Comparison of ENCODE assay signal across 8 cellular contexts in genomic region chr17:80826955-80827645, GRCh38.
DNase-seq lines count a peak whose midpoint lies in the region; ATAC-seq and TF ChIP-seq lines count a peak whose summit lies in the region.

No MANE protein-coding gene starts in this region.

- intact Hi-C loops in left ventricle myocardium inferior (cut with micrococcal nuclease) = no loop called here

- DNase-seq in 8988T (peak; percentile 49), HFF-Myc (ENCODE audit: extremely low read depth, low read depth) (peak; percentile 79), left ventricle myocardium inferior (no peak), D341Med (ENCODE audit: low spot score) (no peak)
- DNase-seq in activated gamma-delta T cell treated with anti-CD3 and anti-CD28 coated beads, Interleukin-2, amount 50 U/mL, for 16 hours (ENCODE audit: low read depth) = peak; percentile 16

- ATAC-seq in HG02678 (IDR thresholded peaks at IDR 0.05; ENCODE audit: unreplicated experiment) (no peak), GM18873 (IDR thresholded peaks at IDR 0.05; ENCODE audit: low FRiP score, unreplicated experiment) (no peak)

- TF ChIP-seq CTCF in HFF-Myc (IDR thresholded peaks at IDR 0.05; ENCODE audit: low read depth, low read length, missing control alignments) (no peak), left ventricle myocardium inferior (IDR thresholded peaks at IDR 0.05; ENCODE audit: borderline replicate concordance) (no peak)

- H3K27me3 ChIP-seq in left ventricle myocardium inferior (ENCODE audit: low read depth) = no peaks in the 10 kb centered on the region
- no peaks in the 10 kb centered on the region for H3K27me3 ChIP-seq in skeletal muscle tissue (ENCODE audit: control insufficient read depth in 3 of 3, insufficient read depth in 3 of 3, low read length in 3 of 3)

- H3K9me3 ChIP-seq in left ventricle myocardium inferior (replicated peaks) = no peaks in the 10 kb centered on the region
- no peaks in the 10 kb centered on the region for H3K9me3 ChIP-seq in skeletal muscle tissue (ENCODE audit: control insufficient read depth in 3 of 3, low read length in 3 of 3)

- H3K4me3 ChIP-seq in HFF-Myc (replicated peaks; ENCODE audit: low read depth, low read length) (no peak overlapping the region), left ventricle myocardium inferior (no peak overlapping the region), skeletal muscle tissue (ENCODE audit: low read length in 3 of 3) (peak overlapping the region; percentile 32 to 68 (median 56))

- H3K4me1 ChIP-seq in left ventricle myocardium inferior (peaks cover 4% of the 10 kb centered on the region), skeletal muscle tissue (ENCODE audit: control insufficient read depth in 3 of 3, insufficient read depth in 3 of 3, low read length in 3 of 3) (peaks cover 20 to 35% (median 22%) of the 10 kb centered on the region in 3 donors)

- H3K9ac ChIP-seq in skeletal muscle tissue (ENCODE audit: low read depth in 1 of 3, low read length in 3 of 3) = peak overlapping the region; percentile 60 to 83 (median 72)

- peak overlapping the region; percentile 15 for H3K27ac ChIP-seq in left ventricle myocardium inferior (replicated peaks)
- H3K27ac ChIP-seq in skeletal muscle tissue (ENCODE audit: low read depth, low read length) = peak overlapping the region; percentile 94

- peaks cover 34% of the 10 kb centered on the region for H3K36me3 ChIP-seq in left ventricle myocardium inferior
- peaks cover 9 to 15% (median 14%) of the 10 kb centered on the region in 3 donors for H3K36me3 ChIP-seq in skeletal muscle tissue (ENCODE audit: control insufficient read depth in 3 of 3, insufficient read depth in 3 of 3, low read length in 3 of 3)

Comparison
In these comparisons a context has a peak if more than half of its experiments do, and no peak if none do; other contexts are left out.
1. DNase-seq: peak in 8988T (single experiment), HFF-Myc (single experiment) and activated gamma-delta T cell treated with anti-CD3 and anti-CD28 coated beads, Interleukin-2, amount 50 U/mL, for 16 hours (single experiment); none in left ventricle myocardium inferior (single experiment) and D341Med (single experiment).
2. H3K4me3 ChIP-seq: peak in skeletal muscle tissue (3 of 3); none in HFF-Myc (single experiment) and left ventricle myocardium inferior (single experiment).